1 cellular context compared by ENCODE assay signal in genomic region chrX:153578200-153578835, GRCh38.
TF ChIP-seq lines count a peak whose summit lies in the region.

No MANE protein-coding gene starts in this region.

TF ChIP-seq in H1, 55 proteins besides CTCF, POLR2A, EP300 and RAD21:
- TF ChIP-seq CHD2 (IDR thresholded peaks at IDR 0.05; ENCODE audit: low read length) (no peak), TCF12 (IDR thresholded peaks at IDR 0.05; ENCODE audit: low read depth, low read length) (no peak), JUND (IDR thresholded peaks at IDR 0.05; ENCODE audit: low read length) (no peak), RXRA (IDR thresholded peaks at IDR 0.05; ENCODE audit: insufficient read depth, low read depth, low read length) (no peak), KDM4A (IDR thresholded peaks at IDR 0.05; ENCODE audit: low read depth, low read length, severe bottlenecking) (no peak), HDAC6 (IDR thresholded peaks at IDR 0.05; ENCODE audit: low read depth, low read length) (no peak)
TF ChIP-seq in H1: peak in this region for 0.
